Comparison of ENCODE assay signal across 18 cellular contexts in the genomic region with DNA sequence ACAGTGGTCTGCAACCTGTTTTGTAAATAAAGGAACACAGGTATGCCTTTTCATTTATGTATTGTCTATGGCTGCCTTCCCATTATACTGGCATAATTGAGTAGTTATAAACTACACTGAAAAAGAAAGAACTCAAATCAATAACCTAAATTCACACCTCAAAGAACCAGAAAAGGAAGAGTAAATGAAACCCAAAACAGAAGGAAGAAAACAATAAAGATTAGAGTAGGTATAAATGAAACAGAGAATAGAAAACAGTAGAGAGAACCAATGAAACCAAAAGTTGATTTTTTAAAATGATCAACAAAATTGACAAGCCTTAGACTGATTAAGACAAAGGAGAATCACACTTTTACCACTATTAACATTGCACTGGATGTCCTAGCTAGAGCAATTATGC. TPM values are rescaled to one million over a fixed set of nuclear protein-coding genes. Genes with fewer than 3 reads are reported as not detected.
DNase-seq lines count a peak whose midpoint lies in the region; ATAC-seq and TF ChIP-seq lines count a peak whose summit lies in the region.
"Had no signal": no experiment of that assay in that cellular context is flagged by ENCODE, and none has a peak within 500 bp of the region (broad histone marks: within the 10 kb centered on the region; RNA-seq: fewer than 3 reads in every experiment).

No MANE protein-coding gene starts in this region.

- H3K27me3 Mint-ChIP-seq in glutamatergic neuron (ENCODE audit: unreplicated experiment), result peaks cover 2% of the 10 kb centered on the region

- H3K4me1 ChIP-seq in adrenal gland (replicated peaks in 1 of 2), result no peaks in the 10 kb centered on the region

- H3K4me3 ChIP-seq in adrenal gland (no peak overlapping the region), H7 (ENCODE audit: insufficient read depth, low read depth, low read length) (no peak overlapping the region)

- H3K9me3 ChIP-seq in adrenal gland (replicated peaks in 1 of 3), result no peaks in the 10 kb centered on the region

- H3K4me1 Mint-ChIP-seq in glutamatergic neuron (ENCODE audit: low read depth, unreplicated experiment), result peaks cover 26% of the 10 kb centered on the region
- H3K4me1 Mint-ChIP-seq: activated B cell treated with CpG ODN at 0.5 μM for 24 hours, memory B cell had no signal

- no peak overlapping the region for H3K27ac Mint-ChIP-seq in glutamatergic neuron (ENCODE audit: unreplicated experiment)
- H3K27ac Mint-ChIP-seq: activated B cell treated with CpG ODN at 0.5 μM for 24 hours; activated naive CD8-positive, alpha-beta T cell treated with anti-CD3 and anti-CD28 coated beads, Interleukin-2, amount 10 ng/mL, durations not matched to agents 7 days and 5 days; memory B cell; T-helper 1 cell treated with Interleukin-12 subunit alpha and Interleukin-12 subunit beta and Interleukin-4 antibody, amounts not matched to agents 30 μg/mL and 1 μg/mL, for 36 hours had no signal

- no peak for DNase-seq in ecto neural progenitor cell (ENCODE audit: low spot score)
- DNase-seq in glutamatergic neuron, result no peak
- DNase-seq in adrenal gland, result no peak
- DNase-seq in H7, result no peak
- DNase-seq: activated B cell treated with CpG ODN at 0.5 μM for 24 hours; activated CD8-positive, alpha-beta memory T cell treated with anti-CD3 and anti-CD28 coated beads, Interleukin-2, amount 50 U/mL, for 4 hours; activated naive CD8-positive, alpha-beta T cell treated with anti-CD3 and anti-CD28 coated beads, Interleukin-2, amount 10 ng/mL, durations not matched to agents 7 days and 5 days; Calu3; GOT3; NCI-H146; NCI-H345; Right ventricle myocardium superior had no signal

- H3K4me3 Mint-ChIP-seq in glutamatergic neuron (ENCODE audit: unreplicated experiment), result no peak overlapping the region
- H3K4me3 Mint-ChIP-seq: activated B cell treated with CpG ODN at 0.5 μM for 24 hours; activated naive CD8-positive, alpha-beta T cell treated with anti-CD3 and anti-CD28 coated beads, Interleukin-2, amount 10 ng/mL, durations not matched to agents 7 days and 5 days; memory B cell; T-helper 1 cell treated with Interleukin-12 subunit alpha and Interleukin-12 subunit beta and Interleukin-4 antibody, amounts not matched to agents 30 μg/mL and 1 μg/mL, for 36 hours had no signal

- H3K36me3 ChIP-seq in adrenal gland (replicated peaks in 1 of 2) (no peaks in the 10 kb centered on the region), H7 (replicated peaks; ENCODE audit: control insufficient read depth, insufficient read depth, low read length) (no peaks in the 10 kb centered on the region)

- TF ChIP-seq POLR2A in adrenal gland (IDR thresholded peaks at IDR 0.05), result no peak

- peak; percentile 65 for ATAC-seq in GM18511 (IDR thresholded peaks at IDR 0.05; ENCODE audit: unreplicated experiment)
- ATAC-seq in GM19025 (IDR thresholded peaks at IDR 0.05; ENCODE audit: low read depth, unreplicated experiment), result peak; percentile 60
- ATAC-seq in GM21529 (IDR thresholded peaks at IDR 0.05; ENCODE audit: unreplicated experiment), result peak; percentile 74
- ATAC-seq in HG03457 (IDR thresholded peaks at IDR 0.05; ENCODE audit: unreplicated experiment), result peak; percentile 58

- H3K36me3 Mint-ChIP-seq in glutamatergic neuron (ENCODE audit: unreplicated experiment), result no peaks in the 10 kb centered on the region
- H3K36me3 Mint-ChIP-seq: memory B cell had no signal

- intact Hi-C loops in adrenal gland (cut with DNase I), result no loop called here

- H3K27me3 ChIP-seq in adrenal gland (no peaks in the 10 kb centered on the region), H7 (ENCODE audit: control insufficient read depth, insufficient read depth, low read length) (no peaks in the 10 kb centered on the region)

- H3K27ac ChIP-seq in adrenal gland, result no peak overlapping the region

- TF ChIP-seq CTCF in glutamatergic neuron (IDR thresholded peaks at IDR 0.05; ENCODE audit: partially characterized antibody, unreplicated experiment) (no peak), adrenal gland (IDR thresholded peaks at IDR 0.05) (no peak)

- peaks cover 2% of the 10 kb centered on the region for H3K9me3 Mint-ChIP-seq in glutamatergic neuron (ENCODE audit: unreplicated experiment)
- H3K9me3 Mint-ChIP-seq: activated B cell treated with CpG ODN at 0.5 μM for 24 hours had no signal

RNA-seq across cellular contexts. Expression of a gene that starts 34.7 kb away (rescaled TPM):
- total RNA-seq in glutamatergic neuron (ENCODE audit: unreplicated experiment) (20.0 TPM), adrenal gland (1 to 10 TPM in 7 of 8 donors, under 1 TPM in 1; 0.91 to 3.0 (median 2.0) TPM)
- polyA plus RNA-seq in adrenal gland, result 1 to 10 TPM; 2.9 to 5.2 (median 3.1) TPM
- total RNA-seq in H7 (2014; rRNA removed; shearing (Covaris generic)), result 6.8 and 13.2 TPM in 2 replicates
